ENCODE assay signal across 19 cellular contexts in genomic region chr1:39907532-39908453, GRCh38. TPM values are rescaled to one million over a fixed set of nuclear protein-coding genes. Genes with fewer than 3 reads are reported as not detected.
"Had no signal": no experiment of that assay in that cellular context is flagged by ENCODE, and none has a peak within 500 bp of the region (broad histone marks: within the 10 kb centered on the region; RNA-seq: fewer than 3 reads in every experiment).

No MANE protein-coding gene starts in this region.

- H3K4me3 Mint-ChIP-seq: activated CD8-positive, alpha-beta memory T cell treated with anti-CD3 and anti-CD28 coated beads, Interleukin-2, amount 10 ng/mL, durations not matched to agents 7 days and 5 days; activated naive CD4-positive, alpha-beta T cell treated with anti-CD3 and anti-CD28 coated beads, Interleukin-2, amount 50 U/mL, for 24 hours; activated T-cell treated with anti-CD3 and anti-CD28 coated beads, Interleukin-2, amount 50 U/mL, for 24 hours; natural killer cell; stimulated activated effector memory CD8-positive, alpha-beta T cell treated with anti-CD3 and anti-CD28 coated beads, Interleukin-12 subunit alpha, Interleukin-12 subunit beta, amount 100 ng/mL, for 72 hours had no signal

- H3K4me3 ChIP-seq: lower lobe of right lung, psoas muscle, right lobe of liver had no signal

- H3K9me3 ChIP-seq: lower lobe of right lung, psoas muscle, right lobe of liver had no signal

- H3K27ac ChIP-seq: brain microvascular endothelial cell, lower lobe of right lung, psoas muscle, right lobe of liver had no signal

- H3K27ac Mint-ChIP-seq: activated CD8-positive, alpha-beta memory T cell treated with anti-CD3 and anti-CD28 coated beads, Interleukin-2, amount 10 ng/mL, durations not matched to agents 7 days and 5 days; activated naive CD4-positive, alpha-beta T cell treated with anti-CD3 and anti-CD28 coated beads, Interleukin-2, amount 50 U/mL, for 24 hours; activated T-cell treated with anti-CD3 and anti-CD28 coated beads, Interleukin-2, amount 50 U/mL, for 24 hours; natural killer cell; stimulated activated effector memory CD8-positive, alpha-beta T cell treated with anti-CD3 and anti-CD28 coated beads, Interleukin-12 subunit alpha, Interleukin-12 subunit beta, amount 100 ng/mL, for 72 hours had no signal

- H3K36me3 ChIP-seq: brain microvascular endothelial cell, lower lobe of right lung, right lobe of liver had no signal

- ATAC-seq: activated CD8-positive, alpha-beta memory T cell treated with anti-CD3 and anti-CD28 coated beads, Interleukin-2, amount 10 ng/mL, durations not matched to agents 7 days and 5 days; left cardiac atrium; lower lobe of right lung; natural killer cell; psoas muscle; stimulated activated effector memory CD8-positive, alpha-beta T cell treated with anti-CD3 and anti-CD28 coated beads, Interleukin-12 subunit alpha, Interleukin-12 subunit beta, amount 100 ng/mL, for 72 hours had no signal

- H3K4me1 ChIP-seq: lower lobe of right lung, psoas muscle, right lobe of liver had no signal

- DNase-seq: activated CD4-positive, alpha-beta T cell treated with anti-CD3 and anti-CD28 coated beads for 1 hour; activated CD4-positive, alpha-beta T cell treated with anti-CD3 and anti-CD28 coated beads, Interleukin-2, amount 50 U/mL, for 48 hours; activated CD8-positive, alpha-beta memory T cell treated with anti-CD3 and anti-CD28 coated beads, Interleukin-2, amount 10 ng/mL, durations not matched to agents 7 days and 5 days; activated effector memory CD4-positive, alpha-beta T cell treated with Interleukin-2 at 50 U/mL for 16 hours; activated T-cell treated with anti-CD3 and anti-CD28 coated beads, Interleukin-2, amount 50 U/mL, for 24 hours; brain microvascular endothelial cell; dermis blood vessel endothelial cell; erythroblast; hippocampal formation; left cardiac atrium; lower lobe of right lung; natural killer cell; occipital lobe; psoas muscle; right lobe of liver; T-helper 9 cell; trophoblast cell had no signal

- H3K36me3 Mint-ChIP-seq: stimulated activated effector memory CD8-positive, alpha-beta T cell treated with anti-CD3 and anti-CD28 coated beads, Interleukin-12 subunit alpha, Interleukin-12 subunit beta, amount 100 ng/mL, for 72 hours had no signal

- H3K27me3 ChIP-seq: right lobe of liver had no signal

- H3K4me1 Mint-ChIP-seq: activated naive CD4-positive, alpha-beta T cell treated with anti-CD3 and anti-CD28 coated beads, Interleukin-2, amount 50 U/mL, for 24 hours; natural killer cell; stimulated activated effector memory CD8-positive, alpha-beta T cell treated with anti-CD3 and anti-CD28 coated beads, Interleukin-12 subunit alpha, Interleukin-12 subunit beta, amount 100 ng/mL, for 72 hours had no signal

RNA-seq across cellular contexts. Expression of gene MFSD2A, which starts 47.2 kb away (rescaled TPM):
- total RNA-seq: dermis blood vessel endothelial cell had no signal
